Comparison of ENCODE assay signal across 8 cellular contexts in the genomic region with DNA sequence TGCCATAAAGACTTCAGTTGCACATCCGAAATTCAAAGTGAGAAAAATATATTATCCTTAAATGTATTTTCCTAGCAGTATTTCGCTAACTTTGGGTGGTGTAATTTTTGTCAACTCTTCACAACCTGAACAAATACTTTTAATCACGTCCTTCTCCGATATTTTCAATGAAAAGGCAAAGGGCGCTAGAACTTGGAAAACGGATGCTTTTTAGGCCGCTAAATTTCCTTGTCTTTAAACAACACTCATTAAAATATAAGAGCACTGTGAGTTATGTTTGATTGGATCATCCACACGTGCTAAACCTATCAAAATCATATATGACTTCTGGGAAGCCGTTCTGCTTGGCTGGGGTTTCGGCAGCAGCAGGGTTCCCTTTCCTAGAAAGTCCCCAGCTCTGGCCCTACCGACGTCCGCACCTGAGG. TPM values are rescaled to one million over a fixed set of nuclear protein-coding genes. Genes with fewer than 3 reads are reported as not detected.
A peak's percentile ranks its signal among the peaks of the same experiment; 100 is the strongest.
DNase-seq lines count a peak whose midpoint lies in the region; ATAC-seq and TF ChIP-seq lines count a peak whose summit lies in the region.

No MANE protein-coding gene starts in this region.

- no peak for DNase-seq in T-helper 2 cell treated with Interferon-gamma antibody and Interleukin-4, amounts not matched to agents 5 μg/mL and 100 μg/mL, for 36 hours (ENCODE audit: low spot score)
- no peak for DNase-seq in T-helper 2 cell
- DNase-seq in WTC11 (ENCODE audit: low spot score) = no peak
- no peak for DNase-seq in RPMI8226
- no peak for DNase-seq in sciatic nerve (ENCODE audit: low spot score)

- H3K27ac ChIP-seq in stomach smooth muscle (ENCODE audit: low read length) = peak overlapping the region; percentile 91

- no peak for ATAC-seq in WTC11
- no peak for ATAC-seq in sciatic nerve
- ATAC-seq in GM18858 (IDR thresholded peaks at IDR 0.05; ENCODE audit: unreplicated experiment) = no peak

- H3K4me3 ChIP-seq in iPS-15b (ENCODE audit: low read depth, low read length) (peak overlapping the region; percentile 76), stomach smooth muscle (ENCODE audit: low read length in 2 of 2) (peak overlapping the region; percentile 79 to 97)

- H3K9me3 Mint-ChIP-seq in T-helper 2 cell treated with Interferon-gamma antibody and Interleukin-4, amounts not matched to agents 5 μg/mL and 100 μg/mL, for 36 hours = peaks cover 5% of the 10 kb centered on the region
- peaks cover 40% of the 10 kb centered on the region for H3K9me3 Mint-ChIP-seq in WTC11

- no peaks in the 10 kb centered on the region for H3K27me3 Mint-ChIP-seq in T-helper 2 cell treated with Interferon-gamma antibody and Interleukin-4, amounts not matched to agents 5 μg/mL and 100 μg/mL, for 36 hours (ENCODE audit: low read depth)
- peaks cover 3% of the 10 kb centered on the region for H3K27me3 Mint-ChIP-seq in WTC11 (ENCODE audit: low read depth)

- TF ChIP-seq CTCF in WTC11 (IDR thresholded peaks at IDR 0.05) = no peak

- H3K27me3 ChIP-seq in iPS-15b (ENCODE audit: control insufficient read depth, insufficient read depth, low read length) (no peaks in the 10 kb centered on the region), stomach smooth muscle (ENCODE audit: control insufficient read depth in 1 of 2, insufficient read depth in 2 of 2, low read length in 2 of 2) (no peaks in the 10 kb centered on the region)

- H3K36me3 Mint-ChIP-seq in T-helper 2 cell treated with Interferon-gamma antibody and Interleukin-4, amounts not matched to agents 5 μg/mL and 100 μg/mL, for 36 hours (ENCODE audit: low read depth) = peaks cover 11% of the 10 kb centered on the region
- peaks cover 30% of the 10 kb centered on the region for H3K36me3 Mint-ChIP-seq in WTC11

- H3K27ac Mint-ChIP-seq in T-helper 2 cell treated with Interferon-gamma antibody and Interleukin-4, amounts not matched to agents 5 μg/mL and 100 μg/mL, for 36 hours = peak overlapping the region; percentile 99
- H3K27ac Mint-ChIP-seq in WTC11 = peak overlapping the region; percentile 3; the same call in 1 of the 2 replicates

- intact Hi-C loops in sciatic nerve (cut with DNase I) = no loop called here

- POLR2A ChIA-PET in WTC11 (lab: Charles Lee) = interaction anchor here (0.6 kb wide), 1 partner anchor 116 kb away, joined by 4 read pairs; no protein-coding TSS in a partner anchor

- H3K4me1 Mint-ChIP-seq in T-helper 2 cell treated with Interferon-gamma antibody and Interleukin-4, amounts not matched to agents 5 μg/mL and 100 μg/mL, for 36 hours (ENCODE audit: low read depth) = peaks cover 17% of the 10 kb centered on the region
- peaks cover 18% of the 10 kb centered on the region for H3K4me1 Mint-ChIP-seq in WTC11

- peak overlapping the region; percentile 98 for H3K4me3 Mint-ChIP-seq in T-helper 2 cell treated with Interferon-gamma antibody and Interleukin-4, amounts not matched to agents 5 μg/mL and 100 μg/mL, for 36 hours
- peak overlapping the region; percentile 99 for H3K4me3 Mint-ChIP-seq in WTC11

- peaks cover 10% of the 10 kb centered on the region for H3K4me1 ChIP-seq in iPS-15b (ENCODE audit: control insufficient read depth, insufficient read depth, low read length)
- H3K4me1 ChIP-seq in stomach smooth muscle (ENCODE audit: control insufficient read depth, insufficient read depth, low read length) = peaks cover 19% of the 10 kb centered on the region

- H3K9ac ChIP-seq in iPS-15b (ENCODE audit: low read depth, low read length) (peak overlapping the region; percentile 77), stomach smooth muscle (ENCODE audit: low read length in 2 of 2) (peak overlapping the region; percentile 74 to 80)

- H3K36me3 ChIP-seq in iPS-15b (ENCODE audit: control insufficient read depth, insufficient read depth, low read length) (no peaks in the 10 kb centered on the region), stomach smooth muscle (ENCODE audit: control insufficient read depth in 2 of 2, insufficient read depth in 2 of 2, low read length in 2 of 2) (no peaks in the 10 kb centered on the region)

- H3K9me3 ChIP-seq in iPS-15b (ENCODE audit: control insufficient read depth, insufficient read depth, low read length) (no peaks in the 10 kb centered on the region), stomach smooth muscle (ENCODE audit: control insufficient read depth in 2 of 2, low read length in 2 of 2) (no peaks in the 10 kb centered on the region)

- CTCF ChIA-PET in WTC11 (lab: Charles Lee) = interaction anchor here (0.8 to 1.4 kb wide), 4 partner anchors 14 to 233 kb away, joined by 3 to 5 read pairs (median 4); no protein-coding TSS in a partner anchor

TF ChIP-seq in WTC11, 78 proteins besides CTCF, POLR2A, EP300 and RAD21 (continues in another document):
- TF ChIP-seq ZNF232 (CRISPR knock-in tag; IDR thresholded peaks at IDR 0.05) (no peak), NR1H2 (CRISPR knock-in tag; IDR thresholded peaks at IDR 0.05) (no peak), ZNF423 (CRISPR knock-in tag; IDR thresholded peaks at IDR 0.05) (no peak), ZNF416 (CRISPR knock-in tag; IDR thresholded peaks at IDR 0.05) (no peak), ESRRA (CRISPR knock-in tag; IDR thresholded peaks at IDR 0.05; ENCODE audit: borderline replicate concordance) (no peak), ETV6 (CRISPR knock-in tag; IDR thresholded peaks at IDR 0.05) (no peak)
- TF ChIP-seq, protein P1, sequence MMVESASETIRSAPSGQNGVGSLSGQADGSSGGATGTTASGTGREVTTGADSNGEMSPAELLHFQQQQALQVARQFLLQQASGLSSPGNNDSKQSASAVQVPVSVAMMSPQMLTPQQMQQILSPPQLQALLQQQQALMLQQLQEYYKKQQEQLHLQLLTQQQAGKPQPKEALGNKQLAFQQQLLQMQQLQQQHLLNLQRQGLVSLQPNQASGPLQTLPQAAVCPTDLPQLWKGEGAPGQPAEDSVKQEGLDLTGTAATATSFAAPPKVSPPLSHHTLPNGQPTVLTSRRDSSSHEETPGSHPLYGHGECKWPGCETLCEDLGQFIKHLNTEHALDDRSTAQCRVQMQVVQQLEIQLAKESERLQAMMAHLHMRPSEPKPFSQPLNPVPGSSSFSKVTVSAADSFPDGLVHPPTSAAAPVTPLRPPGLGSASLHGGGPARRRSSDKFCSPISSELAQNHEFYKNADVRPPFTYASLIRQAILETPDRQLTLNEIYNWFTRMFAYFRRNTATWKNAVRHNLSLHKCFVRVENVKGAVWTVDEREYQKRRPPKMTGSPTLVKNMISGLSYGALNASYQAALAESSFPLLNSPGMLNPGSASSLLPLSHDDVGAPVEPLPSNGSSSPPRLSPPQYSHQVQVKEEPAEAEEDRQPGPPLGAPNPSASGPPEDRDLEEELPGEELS (CRISPR knock-in tag; IDR thresholded peaks at IDR 0.05) = no peak
- TF ChIP-seq, protein P2, sequence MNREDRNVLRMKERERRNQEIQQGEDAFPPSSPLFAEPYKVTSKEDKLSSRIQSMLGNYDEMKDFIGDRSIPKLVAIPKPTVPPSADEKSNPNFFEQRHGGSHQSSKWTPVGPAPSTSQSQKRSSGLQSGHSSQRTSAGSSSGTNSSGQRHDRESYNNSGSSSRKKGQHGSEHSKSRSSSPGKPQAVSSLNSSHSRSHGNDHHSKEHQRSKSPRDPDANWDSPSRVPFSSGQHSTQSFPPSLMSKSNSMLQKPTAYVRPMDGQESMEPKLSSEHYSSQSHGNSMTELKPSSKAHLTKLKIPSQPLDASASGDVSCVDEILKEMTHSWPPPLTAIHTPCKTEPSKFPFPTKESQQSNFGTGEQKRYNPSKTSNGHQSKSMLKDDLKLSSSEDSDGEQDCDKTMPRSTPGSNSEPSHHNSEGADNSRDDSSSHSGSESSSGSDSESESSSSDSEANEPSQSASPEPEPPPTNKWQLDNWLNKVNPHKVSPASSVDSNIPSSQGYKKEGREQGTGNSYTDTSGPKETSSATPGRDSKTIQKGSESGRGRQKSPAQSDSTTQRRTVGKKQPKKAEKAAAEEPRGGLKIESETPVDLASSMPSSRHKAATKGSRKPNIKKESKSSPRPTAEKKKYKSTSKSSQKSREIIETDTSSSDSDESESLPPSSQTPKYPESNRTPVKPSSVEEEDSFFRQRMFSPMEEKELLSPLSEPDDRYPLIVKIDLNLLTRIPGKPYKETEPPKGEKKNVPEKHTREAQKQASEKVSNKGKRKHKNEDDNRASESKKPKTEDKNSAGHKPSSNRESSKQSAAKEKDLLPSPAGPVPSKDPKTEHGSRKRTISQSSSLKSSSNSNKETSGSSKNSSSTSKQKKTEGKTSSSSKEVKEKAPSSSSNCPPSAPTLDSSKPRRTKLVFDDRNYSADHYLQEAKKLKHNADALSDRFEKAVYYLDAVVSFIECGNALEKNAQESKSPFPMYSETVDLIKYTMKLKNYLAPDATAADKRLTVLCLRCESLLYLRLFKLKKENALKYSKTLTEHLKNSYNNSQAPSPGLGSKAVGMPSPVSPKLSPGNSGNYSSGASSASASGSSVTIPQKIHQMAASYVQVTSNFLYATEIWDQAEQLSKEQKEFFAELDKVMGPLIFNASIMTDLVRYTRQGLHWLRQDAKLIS (CRISPR knock-in tag; IDR thresholded peaks at IDR 0.05; ENCODE audit: borderline replicate concordance) = no peak

RNA-seq across cellular contexts. Expression of gene MPHOSPH8, which starts 0.5 kb away (rescaled TPM):
- total RNA-seq in WTC11 (2021) = 18.2 to 18.5 TPM (median 18.3 TPM) in 3 replicates
- 51.0 TPM for total RNA-seq in sciatic nerve
